In the genomic region with DNA sequence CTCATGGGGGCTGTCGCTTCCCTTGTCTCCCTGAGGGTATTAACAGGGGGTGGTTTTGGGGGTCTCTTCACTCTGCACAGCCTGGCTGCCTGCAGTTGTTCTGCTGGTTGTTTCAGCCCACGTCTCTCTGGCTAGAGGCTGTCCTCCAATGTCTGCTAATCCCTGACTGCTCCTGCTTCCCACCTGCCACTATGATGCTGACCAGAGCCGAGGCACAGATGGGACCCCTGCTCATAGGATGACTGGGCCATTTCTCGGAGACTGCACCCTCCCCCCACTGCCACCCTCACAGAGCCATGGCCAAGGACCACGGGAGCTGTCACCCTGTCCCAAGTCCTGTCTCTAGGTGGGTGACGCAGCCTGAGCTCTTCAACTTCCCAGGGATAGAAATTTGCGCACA, we compare ENCODE assay signal across 15 cellular contexts. TPM values are rescaled to one million over a fixed set of nuclear protein-coding genes. Genes with fewer than 3 reads are reported as not detected.
DNase-seq lines count a peak whose midpoint lies in the region; ATAC-seq and TF ChIP-seq lines count a peak whose summit lies in the region.
"Had no signal": no experiment of that assay in that cellular context is flagged by ENCODE, and none has a peak within 500 bp of the region (broad histone marks: within the 10 kb centered on the region; RNA-seq: fewer than 3 reads in every experiment).

No MANE protein-coding gene starts in this region.

- peak overlapping the region; percentile 25 for H3K4me3 Mint-ChIP-seq in T-helper 2 cell treated with Interferon-gamma antibody and Interleukin-4, amounts not matched to agents 5 μg/mL and 100 μg/mL, for 36 hours
- H3K4me3 Mint-ChIP-seq in IgD-negative memory B cell (peak overlapping the region; percentile 57 to 87 (median 79)), neural crest cell (peak overlapping the region; percentile 82)
- peak overlapping the region; percentile 4 for H3K4me3 Mint-ChIP-seq in activated naive CD8-positive, alpha-beta T cell treated with anti-CD3 and anti-CD28 coated beads, Interleukin-2, amount 10 ng/mL, durations not matched to agents 7 days and 5 days
- H3K4me3 Mint-ChIP-seq: activated CD8-positive, alpha-beta memory T cell treated with anti-CD3 and anti-CD28 coated beads, Interleukin-2, amount 10 ng/mL, durations not matched to agents 7 days and 5 days had no signal

- POLR2A ChIA-PET in activated naive CD8-positive, alpha-beta T cell treated with anti-CD3 and anti-CD28 coated beads, Interleukin-2, amount 10 ng/mL, durations not matched to agents 7 days and 5 days (lab: Charles Lee) = no interaction called here

- no peak for ATAC-seq in activated naive CD8-positive, alpha-beta T cell treated with anti-CD3 and anti-CD28 coated beads, Interleukin-2, amount 10 ng/mL, durations not matched to agents 7 days and 5 days (ENCODE audit: low read depth)
- ATAC-seq: activated CD8-positive, alpha-beta memory T cell treated with anti-CD3 and anti-CD28 coated beads, Interleukin-2, amount 10 ng/mL, durations not matched to agents 7 days and 5 days; psoas muscle had no signal

- peaks cover 24% of the 10 kb centered on the region for H3K4me1 Mint-ChIP-seq in T-helper 2 cell treated with Interferon-gamma antibody and Interleukin-4, amounts not matched to agents 5 μg/mL and 100 μg/mL, for 36 hours (ENCODE audit: low read depth)
- H3K4me1 Mint-ChIP-seq in IgD-negative memory B cell (peaks cover 23 to 28% (median 27%) of the 10 kb centered on the region in 3 donors), neural crest cell (peaks cover 24% of the 10 kb centered on the region)
- H3K4me1 Mint-ChIP-seq in activated naive CD8-positive, alpha-beta T cell treated with anti-CD3 and anti-CD28 coated beads, Interleukin-2, amount 10 ng/mL, durations not matched to agents 7 days and 5 days = peaks cover 29% of the 10 kb centered on the region

- peaks cover 12% of the 10 kb centered on the region for H3K36me3 Mint-ChIP-seq in T-helper 2 cell treated with Interferon-gamma antibody and Interleukin-4, amounts not matched to agents 5 μg/mL and 100 μg/mL, for 36 hours (ENCODE audit: low read depth)
- H3K36me3 Mint-ChIP-seq in IgD-negative memory B cell = peaks cover 5% of the 10 kb centered on the region
- peaks cover 2% of the 10 kb centered on the region for H3K36me3 Mint-ChIP-seq in activated naive CD8-positive, alpha-beta T cell treated with anti-CD3 and anti-CD28 coated beads, Interleukin-2, amount 10 ng/mL, durations not matched to agents 7 days and 5 days
- H3K36me3 Mint-ChIP-seq in neural crest cell (ENCODE audit: low read depth) = no peaks in the 10 kb centered on the region

- in situ Hi-C loops in KBM-7 (cut with MboI; ENCODE audit: low pct_unique_long_range_greater_than_20kb, low sequenced_read_pairs) = no loop called here

- H3K27me3 Mint-ChIP-seq in T-helper 2 cell treated with Interferon-gamma antibody and Interleukin-4, amounts not matched to agents 5 μg/mL and 100 μg/mL, for 36 hours (ENCODE audit: low read depth) = peaks cover 22% of the 10 kb centered on the region
- H3K27me3 Mint-ChIP-seq in IgD-negative memory B cell (peaks cover 8% of the 10 kb centered on the region), neural crest cell (ENCODE audit: low read depth) (peaks cover 50% of the 10 kb centered on the region)
- peaks cover 2% of the 10 kb centered on the region for H3K27me3 Mint-ChIP-seq in activated naive CD8-positive, alpha-beta T cell treated with anti-CD3 and anti-CD28 coated beads, Interleukin-2, amount 10 ng/mL, durations not matched to agents 7 days and 5 days

- no peak overlapping the region for H3K27ac Mint-ChIP-seq in T-helper 2 cell treated with Interferon-gamma antibody and Interleukin-4, amounts not matched to agents 5 μg/mL and 100 μg/mL, for 36 hours
- H3K27ac Mint-ChIP-seq in IgD-negative memory B cell (peak overlapping the region in 2 of 3 donors; percentile 82 to 83), neural crest cell (ENCODE audit: unreplicated experiment) (no peak overlapping the region)
- H3K27ac Mint-ChIP-seq in activated naive CD8-positive, alpha-beta T cell treated with anti-CD3 and anti-CD28 coated beads, Interleukin-2, amount 10 ng/mL, durations not matched to agents 7 days and 5 days = no peak overlapping the region
- H3K27ac Mint-ChIP-seq: activated CD8-positive, alpha-beta memory T cell treated with anti-CD3 and anti-CD28 coated beads, Interleukin-2, amount 10 ng/mL, durations not matched to agents 7 days and 5 days had no signal

- DNase-seq in T-helper 2 cell treated with Interferon-gamma antibody and Interleukin-4, amounts not matched to agents 5 μg/mL and 100 μg/mL, for 36 hours (ENCODE audit: low spot score) = no peak
- DNase-seq in T-helper 2 cell (no peak), neural crest cell (ENCODE audit: low read depth, low spot score) (no peak), dermis blood vessel endothelial cell (no peak), SW 1271 (lab: John Stamatoyannopoulos, UW) (no peak), KBM-7 (no peak)
- no peak for DNase-seq in activated naive CD8-positive, alpha-beta T cell treated with anti-CD3 and anti-CD28 coated beads, Interleukin-2, amount 10 ng/mL, durations not matched to agents 7 days and 5 days
- DNase-seq: 8988T; activated CD8-positive, alpha-beta memory T cell treated with anti-CD3 and anti-CD28 coated beads, Interleukin-2, amount 10 ng/mL, durations not matched to agents 7 days and 5 days; DND-41; NCI-H1436 treated with DMSO at 0.1 percent for 48 hours; NCI-H2227 treated with DMSO at 0.1 percent for 48 hours; Peyer's patch; psoas muscle had no signal

- H3K9me3 Mint-ChIP-seq in T-helper 2 cell treated with Interferon-gamma antibody and Interleukin-4, amounts not matched to agents 5 μg/mL and 100 μg/mL, for 36 hours = no peaks in the 10 kb centered on the region
- H3K9me3 Mint-ChIP-seq in IgD-negative memory B cell (no peaks in the 10 kb centered on the region), neural crest cell (no peaks in the 10 kb centered on the region)
- H3K9me3 Mint-ChIP-seq in activated naive CD8-positive, alpha-beta T cell treated with anti-CD3 and anti-CD28 coated beads, Interleukin-2, amount 10 ng/mL, durations not matched to agents 7 days and 5 days = no peaks in the 10 kb centered on the region

- no peak for TF ChIP-seq CTCF in neural crest cell (conservative IDR thresholded peaks at IDR 0.05)

RNA-seq across cellular contexts. Expression of gene ACSF3, which starts 1.6 kb away (rescaled TPM):
- polyA plus RNA-seq in IgD-negative memory B cell = 53.9 TPM
- 10 to 100 TPM; 53.0 to 53.7 TPM for total RNA-seq in activated naive CD8-positive, alpha-beta T cell treated with anti-CD3 and anti-CD28 coated beads, Interleukin-2, amount 10 ng/mL, durations not matched to agents 7 days and 5 days
- total RNA-seq in neural crest cell = 25.1 and 31.0 TPM in 2 replicates
- 27.2 and 33.6 TPM in 2 replicates for total RNA-seq in dermis blood vessel endothelial cell

Comparison
In these comparisons a context has a peak if more than half of its experiments do, and no peak if none do; other contexts are left out.
1. H3K27ac Mint-ChIP-seq: peak in IgD-negative memory B cell (2 of 3); none in T-helper 2 cell treated with Interferon-gamma antibody and Interleukin-4, amounts not matched to agents 5 μg/mL and 100 μg/mL, for 36 hours (single experiment), activated naive CD8-positive, alpha-beta T cell treated with anti-CD3 and anti-CD28 coated beads, Interleukin-2, amount 10 ng/mL, durations not matched to agents 7 days and 5 days (single experiment) and neural crest cell (single experiment).
2. H3K4me3 Mint-ChIP-seq: peak in every context shown above with its lines; median percentile 82 in neural crest cell; 79 in IgD-negative memory B cell; 25 in T-helper 2 cell treated with Interferon-gamma antibody and Interleukin-4, amounts not matched to agents 5 μg/mL and 100 μg/mL, for 36 hours; 4 in activated naive CD8-positive, alpha-beta T cell treated with anti-CD3 and anti-CD28 coated beads, Interleukin-2, amount 10 ng/mL, durations not matched to agents 7 days and 5 days.